8 cellular contexts compared by ENCODE assay signal in the genomic region with DNA sequence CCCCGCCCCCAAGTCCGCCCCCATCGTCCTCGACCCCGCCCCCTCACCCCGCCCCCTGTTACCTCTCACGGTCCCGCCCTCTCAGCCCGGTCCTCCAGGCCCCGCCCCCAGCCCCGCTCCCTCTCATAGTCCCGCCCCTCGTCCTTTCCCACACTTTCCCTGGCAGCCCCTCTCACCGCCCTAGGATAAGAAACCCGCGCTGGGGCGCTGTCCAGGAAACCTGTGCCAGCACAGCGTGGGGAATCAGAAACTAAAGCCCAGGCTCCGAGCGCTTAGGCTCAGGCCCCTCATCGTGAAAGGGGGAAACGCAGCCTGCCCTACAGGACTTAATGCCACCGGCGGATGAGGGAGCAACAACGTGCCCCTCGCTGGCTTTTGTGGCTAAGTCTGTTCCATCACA. TPM values are rescaled to one million over a fixed set of nuclear protein-coding genes. Genes with fewer than 3 reads are reported as not detected.
DNase-seq lines count a peak whose midpoint lies in the region; ATAC-seq, FAIRE-seq and TF ChIP-seq lines count a peak whose summit lies in the region.

No MANE protein-coding gene starts in this region.

- H3K27ac Mint-ChIP-seq in activated CD8-positive, alpha-beta memory T cell treated with anti-CD3 and anti-CD28 coated beads, Interleukin-2, amount 10 ng/mL, durations not matched to agents 7 days and 5 days = no peak overlapping the region

- FAIRE-seq in pancreas (lab: Jason Lieb, UNC) = no peak

- no peaks in the 10 kb centered on the region for H3K27me3 ChIP-seq in Karpas-422 (ENCODE audit: low read length)
- H3K27me3 ChIP-seq in foreskin keratinocyte = no peaks in the 10 kb centered on the region
- no peaks in the 10 kb centered on the region for H3K27me3 ChIP-seq in pancreas

- no peak overlapping the region for H3K27ac ChIP-seq in Karpas-422 (ENCODE audit: low read length)
- H3K27ac ChIP-seq in foreskin keratinocyte = no peak overlapping the region
- H3K27ac ChIP-seq in pancreas = no peak overlapping the region

- H3K4me3 ChIP-seq in Karpas-422 (ENCODE audit: low read length) = peak overlapping the region; percentile 59
- peak overlapping the region in 1 of 4 donors; percentile 14 for H3K4me3 ChIP-seq in pancreas

- H3K4me1 Mint-ChIP-seq in activated CD8-positive, alpha-beta memory T cell treated with anti-CD3 and anti-CD28 coated beads, Interleukin-2, amount 10 ng/mL, durations not matched to agents 7 days and 5 days = no peaks in the 10 kb centered on the region

- H3K4me1 ChIP-seq in Karpas-422 (ENCODE audit: low read length) (peaks cover 5% of the 10 kb centered on the region; the same call in 1 of the 2 replicates), foreskin keratinocyte (peaks cover 10% of the 10 kb centered on the region), pancreas (peaks cover 0 to 14% (median 9%) of the 10 kb centered on the region in 3 donors)

- no peak for TF ChIP-seq CTCF in foreskin keratinocyte (conservative IDR thresholded peaks at IDR 0.05)
- no peak for TF ChIP-seq CTCF in pancreas (IDR thresholded peaks at IDR 0.05)

- H3K4me3 Mint-ChIP-seq in activated CD8-positive, alpha-beta memory T cell treated with anti-CD3 and anti-CD28 coated beads, Interleukin-2, amount 10 ng/mL, durations not matched to agents 7 days and 5 days = peak overlapping the region; percentile 15

- WGBS in pancreas, 2 donors = 20 to 21% methylated on average over 26 of the region's 26 CpGs

- H3K4me2 ChIP-seq in Karpas-422 (ENCODE audit: low read depth, low read length, poor library complexity, severe bottlenecking) = peak overlapping the region; percentile 65

- H4K20me1 ChIP-seq in Karpas-422 (ENCODE audit: insufficient read depth, low read depth, low read length) = no peaks in the 10 kb centered on the region

- H3K9me2 ChIP-seq in Karpas-422 (replicated peaks; ENCODE audit: insufficient read depth, low read length) = no peaks in the 10 kb centered on the region

- H3K9me3 ChIP-seq in Karpas-422 (ENCODE audit: low read length) = no peaks in the 10 kb centered on the region
- H3K9me3 ChIP-seq in pancreas = no peaks in the 10 kb centered on the region

- peak overlapping the region; percentile 31 for H2AFZ ChIP-seq in Karpas-422 (ENCODE audit: low read length)

- H3K27me3 Mint-ChIP-seq in activated CD8-positive, alpha-beta memory T cell treated with anti-CD3 and anti-CD28 coated beads, Interleukin-2, amount 10 ng/mL, durations not matched to agents 7 days and 5 days = peaks cover 37% of the 10 kb centered on the region

- no peaks in the 10 kb centered on the region for H3K79me2 ChIP-seq in Karpas-422 (ENCODE audit: low read length)

- CTCF ChIA-PET in activated CD8-positive, alpha-beta memory T cell treated with anti-CD3 and anti-CD28 coated beads, Interleukin-2, amount 10 ng/mL, durations not matched to agents 7 days and 5 days (lab: Charles Lee) = no interaction called here

- peak; percentile 65 for ATAC-seq in activated CD8-positive, alpha-beta memory T cell treated with anti-CD3 and anti-CD28 coated beads, Interleukin-2, amount 10 ng/mL, durations not matched to agents 7 days and 5 days
- ATAC-seq in foreskin keratinocyte (peak; percentile 45), pancreas (peak in 3 of 4 donors; percentile 63 to 79 (median 68)), GM21423 (IDR thresholded peaks at IDR 0.05; ENCODE audit: unreplicated experiment) (no peak), GM21737 (IDR thresholded peaks at IDR 0.05; ENCODE audit: unreplicated experiment) (no peak)

- H3K9ac ChIP-seq in Karpas-422 (ENCODE audit: low read length) = peak overlapping the region; percentile 35

- intact Hi-C loops in pancreas (cut with DNase I) = no loop called here

- DNase-seq in Karpas-422 (peak; percentile 67), foreskin keratinocyte (no peak), pancreas (peak in 1 of 6 donors; percentile 40), KG1 (lab: John Stamatoyannopoulos, UW) (no peak), DMS153 treated with DMSO at 0.1 percent for 48 hours (lab: John Stamatoyannopoulos, UW; ENCODE audit: unreplicated experiment) (no peak)
- DNase-seq in activated CD8-positive, alpha-beta memory T cell treated with anti-CD3 and anti-CD28 coated beads, Interleukin-2, amount 10 ng/mL, durations not matched to agents 7 days and 5 days = peak; percentile 46

- no peaks in the 10 kb centered on the region for H3K36me3 Mint-ChIP-seq in activated CD8-positive, alpha-beta memory T cell treated with anti-CD3 and anti-CD28 coated beads, Interleukin-2, amount 10 ng/mL, durations not matched to agents 7 days and 5 days

- no peaks in the 10 kb centered on the region for H3K9me3 Mint-ChIP-seq in activated CD8-positive, alpha-beta memory T cell treated with anti-CD3 and anti-CD28 coated beads, Interleukin-2, amount 10 ng/mL, durations not matched to agents 7 days and 5 days (ENCODE audit: low read depth)

- H3K36me3 ChIP-seq in Karpas-422 (ENCODE audit: insufficient read depth, low read length) (no peaks in the 10 kb centered on the region), pancreas (no peaks in the 10 kb centered on the region)

RNA-seq across cellular contexts. Expression of a gene that starts 20.9 kb away (rescaled TPM):
- total RNA-seq in Karpas-422 (2014; rRNA removed; shearing (Covaris generic); ENCODE audit: low replicate concordance) = not detected in 2 replicates
- under 1 TPM in 1 of 2 experiments, not detected in 1; 0.06 TPM for total RNA-seq in activated CD8-positive, alpha-beta memory T cell treated with anti-CD3 and anti-CD28 coated beads, Interleukin-2, amount 10 ng/mL, durations not matched to agents 7 days and 5 days
- total RNA-seq in foreskin keratinocyte (not detected in 2 replicates), pancreas (under 1 TPM in 1 of 6 donors, not detected in 5; 0.04 TPM)
- polyA plus RNA-seq in foreskin keratinocyte (0.03 TPM in 1 of 2 replicates, not detected in the other), pancreas (not detected)

Comparison
In these comparisons a context has a peak if more than half of its experiments do, and no peak if none do; other contexts are left out.
1. DNase-seq: peak in Karpas-422 (single experiment) and activated CD8-positive, alpha-beta memory T cell treated with anti-CD3 and anti-CD28 coated beads, Interleukin-2, amount 10 ng/mL, durations not matched to agents 7 days and 5 days (single experiment); none in foreskin keratinocyte (0 of 2), KG1 (single experiment) and DMS153 treated with DMSO at 0.1 percent for 48 hours (single experiment).
2. ATAC-seq: peak in activated CD8-positive, alpha-beta memory T cell treated with anti-CD3 and anti-CD28 coated beads, Interleukin-2, amount 10 ng/mL, durations not matched to agents 7 days and 5 days (single experiment), foreskin keratinocyte (single experiment) and pancreas (3 of 4); none in GM21423 (single experiment) and GM21737 (single experiment).